ENCODE assay signal across 14 cellular contexts in the genomic region with DNA sequence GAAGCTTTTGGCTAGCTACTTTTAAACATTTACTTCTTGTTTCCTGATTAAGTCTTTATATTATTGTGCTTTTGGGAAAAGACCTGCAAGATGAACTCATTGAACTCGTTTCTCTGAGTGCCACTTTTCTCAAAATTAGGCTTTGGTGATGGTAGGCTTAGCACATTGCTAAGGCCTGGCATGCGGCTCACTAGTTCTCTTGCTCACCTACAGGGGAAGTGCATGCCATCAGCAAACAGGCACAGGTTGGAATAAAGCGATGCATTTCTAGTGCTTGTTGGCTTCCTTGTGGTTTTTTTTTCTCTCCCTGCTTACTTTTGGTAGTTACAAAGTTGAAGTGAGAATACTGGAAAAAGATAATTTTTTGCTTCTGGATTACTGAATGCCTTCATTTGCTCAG.
"Had no signal": no experiment of that assay in that cellular context is flagged by ENCODE, and none has a peak within 500 bp of the region (broad histone marks: within the 10 kb centered on the region; RNA-seq: fewer than 3 reads in every experiment).

No MANE protein-coding gene starts in this region.

- ATAC-seq: activated T-helper 17 cell treated with anti-CD3 and anti-CD28 coated beads, Interleukin-2, amount 50 U/mL, for 72 hours had no signal

- H3K27me3 Mint-ChIP-seq: activated CD4-positive, alpha-beta T cell treated with anti-CD3 and anti-CD28 coated beads, Interleukin-2, amount 10 ng/mL, durations not matched to agents 24 days and 14 days; activated T-helper 17 cell treated with anti-CD3 and anti-CD28 coated beads, Interleukin-2, amount 50 U/mL, for 72 hours; memory B cell had no signal

- H3K36me3 ChIP-seq: cardiac muscle cell, left ventricle myocardium inferior, right atrium auricular region, transverse colon had no signal

- H3K4me3 Mint-ChIP-seq: activated CD4-positive, alpha-beta T cell treated with anti-CD3 and anti-CD28 coated beads, Interleukin-2, amount 10 ng/mL, durations not matched to agents 24 days and 14 days; activated naive CD4-positive, alpha-beta T cell treated with anti-CD3 and anti-CD28 coated beads for 36 hours; activated T-helper 17 cell treated with anti-CD3 and anti-CD28 coated beads, Interleukin-2, amount 50 U/mL, for 72 hours; memory B cell had no signal

- H3K27me3 ChIP-seq: cardiac muscle cell, right atrium auricular region, transverse colon had no signal

- H3K27ac ChIP-seq: cardiac muscle cell, left ventricle myocardium inferior, right atrium auricular region, skin epidermis, VCaP had no signal

- DNase-seq: activated CD4-positive, alpha-beta T cell treated with anti-CD3 and anti-CD28 coated beads, Interleukin-2, amount 10 ng/mL, durations not matched to agents 24 days and 14 days; activated CD8-positive, alpha-beta memory T cell treated with anti-CD3 and anti-CD28 coated beads for 24 hours; activated naive CD4-positive, alpha-beta T cell treated with anti-CD3 and anti-CD28 coated beads for 36 hours; activated T-cell treated with anti-CD3 and anti-CD28 coated beads for 4 hours; kidney; left ventricle myocardium inferior; T1000; transverse colon had no signal

- H3K9me3 ChIP-seq: left ventricle myocardium inferior, right atrium auricular region, transverse colon had no signal

- H3K4me3 ChIP-seq: cardiac muscle cell, left ventricle myocardium inferior, right atrium auricular region, skin epidermis, transverse colon had no signal

- H3K27ac Mint-ChIP-seq: activated CD4-positive, alpha-beta T cell treated with anti-CD3 and anti-CD28 coated beads, Interleukin-2, amount 10 ng/mL, durations not matched to agents 24 days and 14 days; activated naive CD4-positive, alpha-beta T cell treated with anti-CD3 and anti-CD28 coated beads for 36 hours; memory B cell had no signal

- H3K9me3 Mint-ChIP-seq: activated naive CD4-positive, alpha-beta T cell treated with anti-CD3 and anti-CD28 coated beads for 36 hours; activated T-helper 17 cell treated with anti-CD3 and anti-CD28 coated beads, Interleukin-2, amount 50 U/mL, for 72 hours; memory B cell had no signal
